In genomic region chr1:6491076-6491449, GRCh38 we compare ENCODE assay signal across 9 cellular contexts. TPM values are rescaled to one million over a fixed set of nuclear protein-coding genes. Genes with fewer than 3 reads are reported as not detected.
DNase-seq lines count a peak whose midpoint lies in the region; ATAC-seq, FAIRE-seq and TF ChIP-seq lines count a peak whose summit lies in the region.
"Had no signal": no experiment of that assay in that cellular context is flagged by ENCODE, and none has a peak within 500 bp of the region (broad histone marks: within the 10 kb centered on the region; RNA-seq: fewer than 3 reads in every experiment).

No MANE protein-coding gene starts in this region.

- peak overlapping the region; percentile 53 to 73 for H3K4me3 ChIP-seq in kidney (ENCODE audit: low read length in 2 of 2)
- peak overlapping the region; percentile 55 for H3K4me3 ChIP-seq in suprapubic skin

- peak overlapping the region; percentile 17 to 63 for H3K27ac ChIP-seq in kidney (ENCODE audit: low read depth in 2 of 2, low read length in 2 of 2)
- H3K27ac ChIP-seq in suprapubic skin = peak overlapping the region; percentile 80

- no peaks in the 10 kb centered on the region for H3K36me3 ChIP-seq in kidney (ENCODE audit: control insufficient read depth in 1 of 2, insufficient read depth in 2 of 2, low read length in 2 of 2)
- H3K36me3 ChIP-seq in suprapubic skin = no peaks in the 10 kb centered on the region

- no peaks in the 10 kb centered on the region for H3K36me3 Mint-ChIP-seq in T-helper 2 cell treated with Interferon-gamma antibody and Interleukin-4, amounts not matched to agents 5 μg/mL and 100 μg/mL, for 36 hours (ENCODE audit: low read depth)
- no peaks in the 10 kb centered on the region for H3K36me3 Mint-ChIP-seq in activated naive CD8-positive, alpha-beta T cell treated with anti-CD3 and anti-CD28 coated beads for 36 hours

- ATAC-seq in HG03039 (IDR thresholded peaks at IDR 0.05; ENCODE audit: unreplicated experiment) (no peak), HG02870 (IDR thresholded peaks at IDR 0.05; ENCODE audit: unreplicated experiment) (no peak)

- peak overlapping the region; percentile 78 for H3K27ac Mint-ChIP-seq in T-helper 2 cell treated with Interferon-gamma antibody and Interleukin-4, amounts not matched to agents 5 μg/mL and 100 μg/mL, for 36 hours
- H3K27ac Mint-ChIP-seq in activated naive CD8-positive, alpha-beta T cell treated with anti-CD3 and anti-CD28 coated beads for 36 hours = peak overlapping the region; percentile 62

- TF ChIP-seq CTCF in kidney (IDR thresholded peaks at IDR 0.05; ENCODE audit: borderline replicate concordance, extremely low read depth, insufficient read depth) (no peak), suprapubic skin (IDR thresholded peaks at IDR 0.05) (no peak)

- intact Hi-C loops in kidney (cut with DNase I) = no loop called here

- WGBS in suprapubic skin = 26% methylated on average over 6 of the region's 6 CpGs

- no peak for FAIRE-seq in kidney (lab: Jason Lieb, UNC)
- FAIRE-seq: A204.1 had no signal

- peaks cover 19% of the 10 kb centered on the region for H3K4me1 Mint-ChIP-seq in T-helper 2 cell treated with Interferon-gamma antibody and Interleukin-4, amounts not matched to agents 5 μg/mL and 100 μg/mL, for 36 hours (ENCODE audit: low read depth)
- peaks cover 28% of the 10 kb centered on the region for H3K4me1 Mint-ChIP-seq in activated naive CD8-positive, alpha-beta T cell treated with anti-CD3 and anti-CD28 coated beads for 36 hours

- H3K9me3 Mint-ChIP-seq in T-helper 2 cell treated with Interferon-gamma antibody and Interleukin-4, amounts not matched to agents 5 μg/mL and 100 μg/mL, for 36 hours = no peaks in the 10 kb centered on the region
- H3K9me3 Mint-ChIP-seq in activated naive CD8-positive, alpha-beta T cell treated with anti-CD3 and anti-CD28 coated beads for 36 hours = no peaks in the 10 kb centered on the region

- H3K9ac ChIP-seq in kidney (ENCODE audit: low read length in 2 of 2) = peak overlapping the region; percentile 41 to 78

- TF ChIP-seq EP300 in suprapubic skin (IDR thresholded peaks at IDR 0.05) = no peak

- H3K4me1 ChIP-seq in kidney (ENCODE audit: control insufficient read depth in 1 of 2, insufficient read depth in 1 of 2, low read depth in 1 of 2, low read length in 2 of 2) (peaks cover 0 to 24% of the 10 kb centered on the region in 2 donors), suprapubic skin (peaks cover 80% of the 10 kb centered on the region)

- H3K27me3 ChIP-seq in suprapubic skin = peaks cover 2% of the 10 kb centered on the region

- H3K4me3 Mint-ChIP-seq in T-helper 2 cell treated with Interferon-gamma antibody and Interleukin-4, amounts not matched to agents 5 μg/mL and 100 μg/mL, for 36 hours = peak overlapping the region; percentile 76
- peak overlapping the region; percentile 82 for H3K4me3 Mint-ChIP-seq in activated naive CD8-positive, alpha-beta T cell treated with anti-CD3 and anti-CD28 coated beads for 36 hours

- DNase-seq in T-helper 2 cell treated with Interferon-gamma antibody and Interleukin-4, amounts not matched to agents 5 μg/mL and 100 μg/mL, for 36 hours (ENCODE audit: low spot score) = no peak
- DNase-seq in T-helper 2 cell (no peak), kidney (no peak), suprapubic skin (ENCODE audit: low spot score in 2 of 2) (no peak), SIG-M5 (lab: John Stamatoyannopoulos, UW) (no peak)
- no peak for DNase-seq in activated naive CD8-positive, alpha-beta T cell treated with anti-CD3 and anti-CD28 coated beads for 36 hours

- TF ChIP-seq POLR2A in suprapubic skin (IDR thresholded peaks at IDR 0.05) = no peak

- H3K27me3 Mint-ChIP-seq in T-helper 2 cell treated with Interferon-gamma antibody and Interleukin-4, amounts not matched to agents 5 μg/mL and 100 μg/mL, for 36 hours (ENCODE audit: low read depth) = peaks cover 25% of the 10 kb centered on the region
- peaks cover 13% of the 10 kb centered on the region for H3K27me3 Mint-ChIP-seq in activated naive CD8-positive, alpha-beta T cell treated with anti-CD3 and anti-CD28 coated beads for 36 hours

- no peaks in the 10 kb centered on the region for H3K9me3 ChIP-seq in kidney (ENCODE audit: control insufficient read depth in 1 of 2, low read length in 2 of 2)
- H3K9me3 ChIP-seq in suprapubic skin = no peaks in the 10 kb centered on the region

RNA-seq across cellular contexts. Expression of gene PLEKHG5, which starts 0.4 kb away (rescaled TPM):
- 1 to 10 TPM; 2.2 to 2.3 TPM for total RNA-seq in activated naive CD8-positive, alpha-beta T cell treated with anti-CD3 and anti-CD28 coated beads for 36 hours
- 14.0 TPM for total RNA-seq in kidney
- polyA plus RNA-seq in kidney (ENCODE audit: insufficient read depth, low read depth, low replicate concordance) = 4.4 TPM
- 100 to 1,000 TPM in 2 of 4 donors, 10 to 100 TPM in 2; 76.3 to 347 (median 107) TPM for total RNA-seq in suprapubic skin

RNA-seq across cellular contexts. Expression of gene TNFRSF25, which starts 25.1 kb away (rescaled TPM):
- total RNA-seq in activated naive CD8-positive, alpha-beta T cell treated with anti-CD3 and anti-CD28 coated beads for 36 hours = 10 to 100 TPM; 64.7 to 67.8 TPM
- total RNA-seq in kidney = 13.8 TPM
- polyA plus RNA-seq in kidney (ENCODE audit: insufficient read depth, low read depth, low replicate concordance) = 7.6 TPM
- total RNA-seq in suprapubic skin = 100 to 1,000 TPM in 2 of 4 donors, 10 to 100 TPM in 2; 66.8 to 411 (median 99.5) TPM
